In genomic region chr18:22871809-22872525, GRCh38 we compare ENCODE assay signal across 11 cellular contexts.
A peak's percentile ranks its signal among the peaks of the same experiment; 100 is the strongest.
DNase-seq lines count a peak whose midpoint lies in the region; ATAC-seq and TF ChIP-seq lines count a peak whose summit lies in the region.
"Had no signal": no experiment of that assay in that cellular context is flagged by ENCODE, and none has a peak within 500 bp of the region (broad histone marks: within the 10 kb centered on the region; RNA-seq: fewer than 3 reads in every experiment).

No MANE protein-coding gene starts in this region.

- no peak overlapping the region for H3K4me3 Mint-ChIP-seq in WTC11

- H3K27me3 Mint-ChIP-seq in WTC11 (ENCODE audit: low read depth), result no peaks in the 10 kb centered on the region

- H3K4me3 ChIP-seq in AG10803 (ENCODE audit: low read length), result no peak overlapping the region

- H3K9me3 Mint-ChIP-seq in WTC11, result no peaks in the 10 kb centered on the region
- H3K9me3 Mint-ChIP-seq: stimulated activated naive CD8-positive, alpha-beta T cell treated with anti-CD3 and anti-CD28 coated beads, Interleukin-15, Interleukin-2, amounts not matched to agents 100 ng/mL and 50 ng/mL, for 24 hours had no signal

- no peaks in the 10 kb centered on the region for H3K36me3 Mint-ChIP-seq in WTC11

- DNase-seq in AG10803 (ENCODE audit: low read depth), result peak; percentile 30
- peak; percentile 41 for DNase-seq in HT-29 (ENCODE audit: low spot score)
- no peak for DNase-seq in WTC11 (ENCODE audit: low spot score)
- peak; percentile 37 for DNase-seq in iPS-NIHi7 (ENCODE audit: extremely low spot score)
- no peak for DNase-seq in NCI-H1417 (lab: John Stamatoyannopoulos, UW)
- DNase-seq in SKM-1 (lab: John Stamatoyannopoulos, UW; ENCODE audit: unreplicated experiment), result no peak
- DNase-seq: NCI-H526 treated with DMSO at 0.1 percent for 48 hours; stimulated activated CD4-positive, alpha-beta T cell treated with anti-CD3 and anti-CD28 coated beads, Interleukin-2, amount 100 ng/mL, for 24 hours had no signal

- ATAC-seq in WTC11, result peak; percentile 67
- no peak for ATAC-seq in HG03378 (IDR thresholded peaks at IDR 0.05; ENCODE audit: unreplicated experiment)
- ATAC-seq in HG02840 (IDR thresholded peaks at IDR 0.05; ENCODE audit: low FRiP score, unreplicated experiment), result no peak

- POLR2A ChIA-PET in WTC11 (lab: Charles Lee), result no interaction called here

- CTCF ChIA-PET in WTC11 (lab: Charles Lee), result no interaction called here

- H3K4me1 Mint-ChIP-seq in WTC11, result peaks cover 2% of the 10 kb centered on the region; the same call in 1 of the 2 replicates

- TF ChIP-seq CTCF in AG10803 (conservative IDR thresholded peaks at IDR 0.05; ENCODE audit: low read length) (no peak), WTC11 (IDR thresholded peaks at IDR 0.05) (no peak)

- no peak overlapping the region for H3K27ac Mint-ChIP-seq in WTC11

TF ChIP-seq in WTC11, 78 proteins besides CTCF, POLR2A, EP300 and RAD21:
- TF ChIP-seq, protein P1, sequence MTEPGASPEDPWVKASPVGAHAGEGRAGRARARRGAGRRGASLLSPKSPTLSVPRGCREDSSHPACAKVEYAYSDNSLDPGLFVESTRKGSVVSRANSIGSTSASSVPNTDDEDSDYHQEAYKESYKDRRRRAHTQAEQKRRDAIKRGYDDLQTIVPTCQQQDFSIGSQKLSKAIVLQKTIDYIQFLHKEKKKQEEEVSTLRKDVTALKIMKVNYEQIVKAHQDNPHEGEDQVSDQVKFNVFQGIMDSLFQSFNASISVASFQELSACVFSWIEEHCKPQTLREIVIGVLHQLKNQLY (CRISPR knock-in tag; IDR thresholded peaks at IDR 0.05), result no peak
- TF ChIP-seq FOXP1 (CRISPR knock-in tag; IDR thresholded peaks at IDR 0.05; ENCODE audit: borderline replicate concordance) (no peak), TEAD4 (CRISPR knock-in tag; IDR thresholded peaks at IDR 0.05) (no peak)
- TF ChIP-seq, protein P2, sequence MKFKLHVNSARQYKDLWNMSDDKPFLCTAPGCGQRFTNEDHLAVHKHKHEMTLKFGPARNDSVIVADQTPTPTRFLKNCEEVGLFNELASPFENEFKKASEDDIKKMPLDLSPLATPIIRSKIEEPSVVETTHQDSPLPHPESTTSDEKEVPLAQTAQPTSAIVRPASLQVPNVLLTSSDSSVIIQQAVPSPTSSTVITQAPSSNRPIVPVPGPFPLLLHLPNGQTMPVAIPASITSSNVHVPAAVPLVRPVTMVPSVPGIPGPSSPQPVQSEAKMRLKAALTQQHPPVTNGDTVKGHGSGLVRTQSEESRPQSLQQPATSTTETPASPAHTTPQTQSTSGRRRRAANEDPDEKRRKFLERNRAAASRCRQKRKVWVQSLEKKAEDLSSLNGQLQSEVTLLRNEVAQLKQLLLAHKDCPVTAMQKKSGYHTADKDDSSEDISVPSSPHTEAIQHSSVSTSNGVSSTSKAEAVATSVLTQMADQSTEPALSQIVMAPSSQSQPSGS (CRISPR knock-in tag; IDR thresholded peaks at IDR 0.05; ENCODE audit: borderline replicate concordance, low read depth), result no peak

Comparison
In these comparisons a context has a peak if more than half of its experiments do, and no peak if none do; other contexts are left out.
1. DNase-seq: peak in AG10803 (single experiment), HT-29 (single experiment) and iPS-NIHi7 (single experiment); none in WTC11 (single experiment), NCI-H1417 (0 of 3) and SKM-1 (single experiment).